Comparison of ENCODE assay signal across 13 cellular contexts in the genomic region with DNA sequence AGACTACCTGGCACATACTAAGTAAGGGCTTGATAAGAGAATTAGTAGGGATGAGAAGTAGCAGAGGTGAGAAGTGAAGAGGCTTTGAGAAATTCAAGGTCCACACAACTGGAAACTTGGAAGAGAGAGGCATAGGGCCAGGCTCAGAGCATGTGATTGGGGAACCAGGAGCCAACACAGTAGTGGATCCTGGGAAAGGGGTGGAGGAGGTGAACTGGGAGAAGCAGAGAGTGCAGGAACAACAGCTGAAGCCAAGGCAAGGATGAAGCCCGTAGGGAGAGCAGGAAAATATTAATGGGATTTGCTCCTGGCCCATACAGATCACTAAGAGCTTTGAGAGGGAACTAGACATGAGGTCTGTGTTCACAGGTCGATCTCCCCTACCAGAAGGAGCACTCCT. TPM values are rescaled to one million over a fixed set of nuclear protein-coding genes. Genes with fewer than 3 reads are reported as not detected.
DNase-seq lines count a peak whose midpoint lies in the region; ATAC-seq and TF ChIP-seq lines count a peak whose summit lies in the region.
"Had no signal": no experiment of that assay in that cellular context is flagged by ENCODE, and none has a peak within 500 bp of the region (broad histone marks: within the 10 kb centered on the region; RNA-seq: fewer than 3 reads in every experiment).

No MANE protein-coding gene starts in this region.

- H3K4me1 ChIP-seq in sigmoid colon = peaks cover 0 to 19% (median 11%) of the 10 kb centered on the region in 4 donors
- H3K4me1 ChIP-seq: thyroid gland had no signal

- intact Hi-C loops in sigmoid colon (cut with DNase I) = no loop called here

- peak overlapping the region; percentile 92 for H3K27ac Mint-ChIP-seq in T-helper 2 cell treated with Interferon-gamma antibody and Interleukin-4, amounts not matched to agents 5 μg/mL and 100 μg/mL, for 36 hours
- peak overlapping the region; percentile 98 for H3K27ac Mint-ChIP-seq in activated naive CD8-positive, alpha-beta T cell treated with anti-CD3 and anti-CD28 coated beads, Interleukin-2, amount 10 ng/mL, durations not matched to agents 7 days and 5 days

- no peaks in the 10 kb centered on the region for H3K9me3 ChIP-seq in sigmoid colon
- H3K9me3 ChIP-seq: thyroid gland had no signal

- H3K27ac ChIP-seq in sigmoid colon = peak overlapping the region in 3 of 4 donors; percentile 29 to 44 (median 39)
- H3K27ac ChIP-seq: PC-9, thyroid gland had no signal

- TF ChIP-seq EP300 in sigmoid colon (IDR thresholded peaks at IDR 0.05) = no peak

- 63 to 80% methylated on average over 2 of the region's 2 CpGs for WGBS in sigmoid colon, 2 donors

- no peaks in the 10 kb centered on the region for H3K27me3 ChIP-seq in sigmoid colon
- H3K27me3 ChIP-seq: thyroid gland had no signal

- H3K4me3 ChIP-seq in sigmoid colon = no peak overlapping the region
- H3K4me3 ChIP-seq: PC-9, thyroid gland had no signal

- TF ChIP-seq POLR2A in sigmoid colon (IDR thresholded peaks at IDR 0.05) = no peak

- no peak for DNase-seq in T-helper 2 cell treated with Interferon-gamma antibody and Interleukin-4, amounts not matched to agents 5 μg/mL and 100 μg/mL, for 36 hours (ENCODE audit: low spot score)
- DNase-seq in T-helper 2 cell = no peak
- DNase-seq in activated naive CD8-positive, alpha-beta T cell treated with anti-CD3 and anti-CD28 coated beads, Interleukin-2, amount 10 ng/mL, durations not matched to agents 7 days and 5 days = no peak
- peak; percentile 79 for DNase-seq in sigmoid colon
- DNase-seq in NCI-H748 treated with DMSO at 0.1 percent for 48 hours (lab: John Stamatoyannopoulos, UW) = no peak
- DNase-seq in A172 (ENCODE audit: low spot score) = no peak
- DNase-seq: anterior cingulate cortex, NCI-H187, occipital lobe, PC-9, thyroid gland had no signal

- POLR2A ChIA-PET in activated naive CD8-positive, alpha-beta T cell treated with anti-CD3 and anti-CD28 coated beads, Interleukin-2, amount 10 ng/mL, durations not matched to agents 7 days and 5 days (lab: Charles Lee) = interaction anchor here (1.0 to 5.8 kb wide), 12 partner anchors 8 to 115 kb away, joined by 3 to 57 read pairs (median 6); partner anchors contain the start of genes CSAD, ESPL1, PFDN5 and SOAT2

- peak overlapping the region; percentile 87 for H3K4me3 Mint-ChIP-seq in T-helper 2 cell treated with Interferon-gamma antibody and Interleukin-4, amounts not matched to agents 5 μg/mL and 100 μg/mL, for 36 hours
- H3K4me3 Mint-ChIP-seq in activated naive CD8-positive, alpha-beta T cell treated with anti-CD3 and anti-CD28 coated beads, Interleukin-2, amount 10 ng/mL, durations not matched to agents 7 days and 5 days = peak overlapping the region; percentile 92

- peaks cover 65% of the 10 kb centered on the region for H3K36me3 Mint-ChIP-seq in T-helper 2 cell treated with Interferon-gamma antibody and Interleukin-4, amounts not matched to agents 5 μg/mL and 100 μg/mL, for 36 hours (ENCODE audit: low read depth)
- peaks cover 22% of the 10 kb centered on the region for H3K36me3 Mint-ChIP-seq in activated naive CD8-positive, alpha-beta T cell treated with anti-CD3 and anti-CD28 coated beads, Interleukin-2, amount 10 ng/mL, durations not matched to agents 7 days and 5 days

- peaks cover 25 to 38% (median 29%) of the 10 kb centered on the region in 4 donors for H3K36me3 ChIP-seq in sigmoid colon

- ATAC-seq in activated naive CD8-positive, alpha-beta T cell treated with anti-CD3 and anti-CD28 coated beads, Interleukin-2, amount 10 ng/mL, durations not matched to agents 7 days and 5 days (ENCODE audit: low read depth) = no peak

- no peak for TF ChIP-seq CTCF in sigmoid colon (IDR thresholded peaks at IDR 0.05)

- no peaks in the 10 kb centered on the region for H3K9me3 Mint-ChIP-seq in T-helper 2 cell treated with Interferon-gamma antibody and Interleukin-4, amounts not matched to agents 5 μg/mL and 100 μg/mL, for 36 hours
- no peaks in the 10 kb centered on the region for H3K9me3 Mint-ChIP-seq in activated naive CD8-positive, alpha-beta T cell treated with anti-CD3 and anti-CD28 coated beads, Interleukin-2, amount 10 ng/mL, durations not matched to agents 7 days and 5 days

- H3K4me1 Mint-ChIP-seq in T-helper 2 cell treated with Interferon-gamma antibody and Interleukin-4, amounts not matched to agents 5 μg/mL and 100 μg/mL, for 36 hours (ENCODE audit: low read depth) = peaks cover 47% of the 10 kb centered on the region
- H3K4me1 Mint-ChIP-seq in activated naive CD8-positive, alpha-beta T cell treated with anti-CD3 and anti-CD28 coated beads, Interleukin-2, amount 10 ng/mL, durations not matched to agents 7 days and 5 days = peaks cover 48% of the 10 kb centered on the region

- no peaks in the 10 kb centered on the region for H3K27me3 Mint-ChIP-seq in T-helper 2 cell treated with Interferon-gamma antibody and Interleukin-4, amounts not matched to agents 5 μg/mL and 100 μg/mL, for 36 hours (ENCODE audit: low read depth)
- no peaks in the 10 kb centered on the region for H3K27me3 Mint-ChIP-seq in activated naive CD8-positive, alpha-beta T cell treated with anti-CD3 and anti-CD28 coated beads, Interleukin-2, amount 10 ng/mL, durations not matched to agents 7 days and 5 days

RNA-seq across cellular contexts. Expression of gene ITGB7, which starts 1.4 kb away (rescaled TPM):
- 100 to 1,000 TPM; 415 to 420 TPM for total RNA-seq in activated naive CD8-positive, alpha-beta T cell treated with anti-CD3 and anti-CD28 coated beads, Interleukin-2, amount 10 ng/mL, durations not matched to agents 7 days and 5 days
- 1 to 10 TPM in 3 of 4 donors, under 1 TPM in 1; 0.95 to 2.9 (median 1.3) TPM for total RNA-seq in sigmoid colon
- polyA plus RNA-seq in sigmoid colon = 10 to 100 TPM in 2 of 3 donors, 1 to 10 TPM in 1; 3.6 to 19.9 (median 13.5) TPM
- 0.09 and 2.1 TPM in 2 replicates for total RNA-seq in A172 (2014; rRNA removed; shearing (Covaris generic))
- total RNA-seq: endothelial cell of umbilical vein, HT1080, occipital lobe had no signal

RNA-seq across cellular contexts. Expression of gene RARG, which starts 23.6 kb away (rescaled TPM):
- total RNA-seq in activated naive CD8-positive, alpha-beta T cell treated with anti-CD3 and anti-CD28 coated beads, Interleukin-2, amount 10 ng/mL, durations not matched to agents 7 days and 5 days = 10 to 100 TPM; 38.1 to 40.3 TPM
- 10 to 100 TPM in 3 of 4 donors, 1 to 10 TPM in 1; 9.9 to 17.2 (median 15.4) TPM for total RNA-seq in sigmoid colon
- 10 to 100 TPM in 1 of 3 donors, 1 to 10 TPM in 2; 3.2 to 10.3 (median 6.0) TPM for polyA plus RNA-seq in sigmoid colon
- 19.2 and 25.0 TPM in 2 replicates for total RNA-seq in A172 (2014; rRNA removed; shearing (Covaris generic))

RNA-seq across cellular contexts. Expression of gene CSAD, which starts 27.7 kb away (rescaled TPM):
- total RNA-seq in activated naive CD8-positive, alpha-beta T cell treated with anti-CD3 and anti-CD28 coated beads, Interleukin-2, amount 10 ng/mL, durations not matched to agents 7 days and 5 days = 10 to 100 TPM; 28.1 to 38.3 TPM
- total RNA-seq in sigmoid colon = 10 to 100 TPM; 18.6 to 51.0 (median 26.0) TPM
- 10 to 100 TPM in 1 of 3 donors, 1 to 10 TPM in 2; 1.2 to 25.8 (median 1.8) TPM for polyA plus RNA-seq in sigmoid colon
- total RNA-seq in A172 (2014; rRNA removed; shearing (Covaris generic)) = 2.6 and 9.2 TPM in 2 replicates

RNA-seq across cellular contexts. Expression of gene ZNF740, which starts 27.9 kb away (rescaled TPM):
- 10 to 100 TPM; 53.6 to 60.2 TPM for total RNA-seq in activated naive CD8-positive, alpha-beta T cell treated with anti-CD3 and anti-CD28 coated beads, Interleukin-2, amount 10 ng/mL, durations not matched to agents 7 days and 5 days
- 10 to 100 TPM; 10.3 to 16.6 (median 15.8) TPM for total RNA-seq in sigmoid colon
- 10 to 100 TPM in 1 of 3 donors, 1 to 10 TPM in 2; 2.3 to 12.0 (median 2.4) TPM for polyA plus RNA-seq in sigmoid colon
- 3.0 and 15.2 TPM in 2 replicates for total RNA-seq in A172 (2014; rRNA removed; shearing (Covaris generic))

RNA-seq across cellular contexts. Expression of gene ESPL1, which starts 59.7 kb away (rescaled TPM):
- 10 to 100 TPM; 90.5 to 91.0 TPM for total RNA-seq in activated naive CD8-positive, alpha-beta T cell treated with anti-CD3 and anti-CD28 coated beads, Interleukin-2, amount 10 ng/mL, durations not matched to agents 7 days and 5 days
- 1 to 10 TPM in 1 of 4 donors, under 1 TPM in 3; under 0.01 to 1.9 (median 0.22) TPM for total RNA-seq in sigmoid colon
- polyA plus RNA-seq in sigmoid colon = 1 to 10 TPM; 4.2 to 7.6 (median 5.5) TPM
- 19.1 and 29.4 TPM in 2 replicates for total RNA-seq in A172 (2014; rRNA removed; shearing (Covaris generic))

Comparison
In these comparisons a context has a peak if more than half of its experiments do, and no peak if none do; other contexts are left out.
1. RNA of gene ITGB7, which starts 1.4 kb away (total RNA-seq): 415 to 420 TPM in activated naive CD8-positive, alpha-beta T cell treated with anti-CD3 and anti-CD28 coated beads, Interleukin-2, amount 10 ng/mL, durations not matched to agents 7 days and 5 days; 0.95 to 2.9 TPM in sigmoid colon and 0.09 to 2.1 TPM in A172; every median in the first group is over 100 times any median in the second.